In the genomic region with DNA sequence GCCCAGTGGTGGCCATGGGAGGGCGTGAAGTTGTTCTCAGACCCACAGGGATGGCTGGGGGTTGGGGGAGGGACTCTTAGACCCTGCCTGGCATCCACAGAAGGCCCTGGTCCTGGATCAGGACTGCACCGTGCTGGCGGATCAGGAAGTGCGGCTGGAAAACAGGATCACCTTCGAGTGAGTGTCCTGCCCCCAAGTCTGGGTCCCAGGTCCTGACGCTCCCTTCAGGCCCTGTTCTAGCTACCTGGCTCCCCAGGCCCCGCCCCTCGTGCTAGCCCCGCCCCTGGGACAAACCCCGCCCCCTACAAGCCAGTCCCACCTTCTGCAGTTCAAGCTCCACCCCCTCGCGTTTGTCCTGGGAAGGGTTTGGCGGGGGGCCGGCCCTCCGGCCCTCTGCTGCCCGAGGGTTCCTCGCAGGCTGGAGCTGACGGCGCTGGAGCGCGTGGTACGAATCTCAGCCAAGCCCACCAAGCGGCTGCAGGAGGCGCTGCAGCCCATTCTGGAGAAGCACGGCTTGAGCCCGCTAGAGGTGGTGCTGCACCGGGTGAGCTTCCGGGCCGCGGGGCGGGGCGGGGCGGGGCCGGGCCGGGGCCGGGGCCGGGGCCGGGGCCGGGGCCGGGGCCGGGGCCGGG, we compare ENCODE assay signal across 8 cellular contexts. TPM values are rescaled to one million over a fixed set of nuclear protein-coding genes. Genes with fewer than 3 reads are reported as not detected.
A peak's percentile ranks its signal among the peaks of the same experiment; 100 is the strongest.
DNase-seq lines count a peak whose midpoint lies in the region; ATAC-seq and TF ChIP-seq lines count a peak whose summit lies in the region.

No MANE protein-coding gene starts in this region.

- H4K8ac ChIP-seq in neuronal stem cell (ENCODE audit: low read depth, low read length), result peak overlapping the region; percentile 66

- peaks cover 47% of the 10 kb centered on the region for H3K4me1 Mint-ChIP-seq in activated T-helper 17 cell treated with anti-CD3 and anti-CD28 coated beads, Interleukin-2, amount 50 U/mL, for 72 hours

- WGBS in neuronal stem cell (ENCODE audit: extremely low coverage in 2 of 2, insufficient read length in 2 of 2, insufficient replicate concordance in 1 of 2), 2 donors, result no CpG with 5 or more reads among the region's 42 CpGs
- 20 to 22% methylated on average over 20 to 25 of the region's 42 CpGs for WGBS in lower leg skin, 2 donors

- H4K91ac ChIP-seq in neuronal stem cell (ENCODE audit: low read depth, low read length, poor library complexity), result no peak overlapping the region

- no peaks in the 10 kb centered on the region for H3K9me3 Mint-ChIP-seq in activated T-helper 17 cell treated with anti-CD3 and anti-CD28 coated beads, Interleukin-2, amount 50 U/mL, for 72 hours

- H3K4me3 ChIP-seq in neuronal stem cell (ENCODE audit: low read length in 2 of 2) (peak overlapping the region in 1 of 2 donors; percentile 61), lower leg skin (ENCODE audit: low read depth, poor library complexity, severe bottlenecking) (no peak overlapping the region)

- peaks cover 14 to 18% of the 10 kb centered on the region in 2 donors for H3K4me1 ChIP-seq in neuronal stem cell (ENCODE audit: control insufficient read depth in 2 of 2, insufficient read depth in 1 of 2, low read depth in 1 of 2, low read length in 2 of 2)

- peaks cover 59% of the 10 kb centered on the region for H3K36me3 Mint-ChIP-seq in activated T-helper 17 cell treated with anti-CD3 and anti-CD28 coated beads, Interleukin-2, amount 50 U/mL, for 72 hours (ENCODE audit: low read depth)

- ATAC-seq in HG02885 (IDR thresholded peaks at IDR 0.05; ENCODE audit: poor library complexity, unreplicated experiment), result peak; percentile 74
- ATAC-seq in activated T-helper 17 cell treated with anti-CD3 and anti-CD28 coated beads, Interleukin-2, amount 50 U/mL, for 72 hours (replicated peaks), result peak; percentile 71
- ATAC-seq in HG02970 (IDR thresholded peaks at IDR 0.05; ENCODE audit: low FRiP score, unreplicated experiment), result no peak

- peak overlapping the region; percentile 44 for H2BK5ac ChIP-seq in neuronal stem cell (ENCODE audit: low read length)

- no peak overlapping the region for H2BK120ac ChIP-seq in neuronal stem cell (ENCODE audit: low read depth, low read length)

- peaks cover 0 to 14% (median 0%) of the 10 kb centered on the region in 3 experiments for H3K27me3 ChIP-seq in neuronal stem cell (ENCODE audit: control insufficient read depth in 3 of 3, insufficient read depth in 3 of 3, low read depth in 1 of 3, low read length in 3 of 3)

- H3K9ac ChIP-seq in neuronal stem cell (ENCODE audit: low read depth, low read length, poor library complexity), result no peak overlapping the region

- H2AK5ac ChIP-seq in neuronal stem cell (ENCODE audit: low read depth, low read length), result peak overlapping the region; percentile 43

- H3K4me3 Mint-ChIP-seq in activated T-helper 17 cell treated with anti-CD3 and anti-CD28 coated beads, Interleukin-2, amount 50 U/mL, for 72 hours, result peak overlapping the region; percentile 66

- peak overlapping the region; percentile 82 for H3K27ac ChIP-seq in neuronal stem cell (replicated peaks; ENCODE audit: low read length)

- peak overlapping the region; percentile 26 for H3K4ac ChIP-seq in neuronal stem cell (ENCODE audit: low read length)

- peak overlapping the region; percentile 67 for H3K23ac ChIP-seq in neuronal stem cell (ENCODE audit: low read depth, low read length, poor library complexity)

- peak overlapping the region; percentile 81 for H3K18ac ChIP-seq in neuronal stem cell (ENCODE audit: low read length)

- H2BK15ac ChIP-seq in neuronal stem cell (ENCODE audit: low read length), result peak overlapping the region; percentile 10

- intact Hi-C loops in lower leg skin (cut with DNase I; ENCODE audit: low total_unique reads), result no loop called here

- H3K4me2 ChIP-seq in neuronal stem cell (ENCODE audit: insufficient read depth, low read length, poor library complexity, severe bottlenecking), result peak overlapping the region; percentile 83

- H2AFZ ChIP-seq in neuronal stem cell (ENCODE audit: low read length), result peak overlapping the region; percentile 92

- peaks cover 0 to 2% of the 10 kb centered on the region in 2 donors for H3K9me3 ChIP-seq in neuronal stem cell (replicated peaks in 1 of 2; ENCODE audit: control insufficient read depth in 2 of 2, insufficient read depth in 1 of 2, low read depth in 1 of 2, low read length in 2 of 2)

- H3K36me3 ChIP-seq in neuronal stem cell (replicated peaks in 1 of 2; ENCODE audit: control insufficient read depth in 2 of 2, insufficient read depth in 2 of 2, low read length in 2 of 2), result peaks cover 2 to 7% of the 10 kb centered on the region in 2 donors

- peak overlapping the region; percentile 26 for H2BK12ac ChIP-seq in neuronal stem cell (ENCODE audit: low read length)

- no peak overlapping the region for H3K27ac Mint-ChIP-seq in activated T-helper 17 cell treated with anti-CD3 and anti-CD28 coated beads, Interleukin-2, amount 50 U/mL, for 72 hours

- H3K79me1 ChIP-seq in neuronal stem cell (ENCODE audit: low read depth, low read length), result no peaks in the 10 kb centered on the region

- no peak for TF ChIP-seq CTCF in lower leg skin (IDR thresholded peaks at IDR 0.05)

- no peaks in the 10 kb centered on the region for H3K27me3 Mint-ChIP-seq in activated T-helper 17 cell treated with anti-CD3 and anti-CD28 coated beads, Interleukin-2, amount 50 U/mL, for 72 hours

- H3K14ac ChIP-seq in neuronal stem cell (ENCODE audit: low read length), result no peak overlapping the region

- TF ChIP-seq POLR2A in lower leg skin (IDR thresholded peaks at IDR 0.05), result no peak

- peak; percentile 83 for DNase-seq in EL
- DNase-seq in NCI-H526 (lab: John Stamatoyannopoulos, UW), result peak; percentile 66 to 88
- peak; percentile 86 for DNase-seq in fibroblast of the conjunctiva (ENCODE audit: low read depth)
- DNase-seq in neuronal stem cell (ENCODE audit: low spot score), result peak; percentile 91
- DNase-seq in lower leg skin (ENCODE audit: low spot score in 2 of 2), result no peak

RNA-seq across cellular contexts. Expression of a gene that starts 12.9 kb away (rescaled TPM):
- total RNA-seq in activated T-helper 17 cell treated with anti-CD3 and anti-CD28 coated beads, Interleukin-2, amount 50 U/mL, for 72 hours, result 100 to 1,000 TPM in 1 of 2 donors, 10 to 100 TPM in 1; 45.5 to 102 TPM
- polyA plus RNA-seq in neuronal stem cell (2013, experiment 1 of 2), result 26.4 TPM
- polyA plus RNA-seq in neuronal stem cell (2013, experiment 2 of 2), result 20.9 TPM
- 10 to 100 TPM; 28.6 to 38.3 (median 37.2) TPM for total RNA-seq in lower leg skin

RNA-seq across cellular contexts. Expression of a gene that starts 13.6 kb away (rescaled TPM):
- 1 to 10 TPM in 1 of 2 donors, under 1 TPM in 1; 0.56 to 1.1 TPM for total RNA-seq in activated T-helper 17 cell treated with anti-CD3 and anti-CD28 coated beads, Interleukin-2, amount 50 U/mL, for 72 hours
- not detected for polyA plus RNA-seq in neuronal stem cell (2013, experiment 1 of 2)
- polyA plus RNA-seq in neuronal stem cell (2013, experiment 2 of 2), result not detected
- under 1 TPM in 2 of 4 donors, not detected in 2; 0.12 to 0.39 TPM for total RNA-seq in lower leg skin

RNA-seq across cellular contexts. Expression of a gene that starts 19.1 kb away (rescaled TPM):
- total RNA-seq in activated T-helper 17 cell treated with anti-CD3 and anti-CD28 coated beads, Interleukin-2, amount 50 U/mL, for 72 hours, result 100 to 1,000 TPM in 1 of 2 donors, 10 to 100 TPM in 1; 94.3 to 122 TPM
- polyA plus RNA-seq in neuronal stem cell (2013, experiment 1 of 2), result 131 TPM
- 132 TPM for polyA plus RNA-seq in neuronal stem cell (2013, experiment 2 of 2)
- 100 to 1,000 TPM; 139 to 191 (median 166) TPM for total RNA-seq in lower leg skin

RNA-seq across cellular contexts. Expression of a gene that starts 29.9 kb away (rescaled TPM):
- not detected for total RNA-seq in activated T-helper 17 cell treated with anti-CD3 and anti-CD28 coated beads, Interleukin-2, amount 50 U/mL, for 72 hours
- not detected for polyA plus RNA-seq in neuronal stem cell (2013, experiment 1 of 2)
- not detected for polyA plus RNA-seq in neuronal stem cell (2013, experiment 2 of 2)
- total RNA-seq in lower leg skin, result not detected

RNA-seq across cellular contexts. Expression of a gene that starts 38.8 kb away (rescaled TPM):
- total RNA-seq in activated T-helper 17 cell treated with anti-CD3 and anti-CD28 coated beads, Interleukin-2, amount 50 U/mL, for 72 hours, result 1 to 10 TPM; 3.7 to 4.6 TPM
- 2.1 TPM for polyA plus RNA-seq in neuronal stem cell (2013, experiment 1 of 2)
- polyA plus RNA-seq in neuronal stem cell (2013, experiment 2 of 2), result 2.5 TPM
- total RNA-seq in lower leg skin, result 10 to 100 TPM in 2 of 4 donors, 1 to 10 TPM in 2; 1.9 to 14.5 (median 10.1) TPM

Comparison
In these comparisons a context has a peak if more than half of its experiments do, and no peak if none do; other contexts are left out.
1. DNase-seq: peak in EL (single experiment), NCI-H526 (2 of 2), fibroblast of the conjunctiva (single experiment) and neuronal stem cell (single experiment); none in lower leg skin (0 of 2).